In the genomic region with DNA sequence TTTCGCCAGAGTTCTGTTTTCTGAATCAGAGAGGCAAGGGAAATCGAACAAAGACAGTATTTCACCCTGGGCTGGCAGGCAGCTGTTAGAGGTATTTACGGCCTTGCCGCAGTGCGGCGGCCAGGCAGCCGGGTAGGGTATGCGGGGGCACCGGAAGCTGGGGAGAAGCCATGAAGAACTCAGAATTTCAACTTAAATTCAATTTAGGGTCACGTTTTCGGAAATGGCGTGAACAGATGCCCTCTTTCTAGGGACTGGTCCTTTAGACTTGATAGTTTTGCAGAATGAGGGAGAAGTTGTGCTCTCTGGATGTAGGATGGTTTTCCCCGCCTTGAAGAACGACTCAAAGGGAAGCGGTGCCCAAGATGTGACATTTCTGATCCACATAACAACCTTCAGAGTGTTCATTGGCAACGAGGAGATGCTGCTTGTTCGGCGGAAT, we compare ENCODE assay signal across 13 cellular contexts. TPM values are rescaled to one million over a fixed set of nuclear protein-coding genes. Genes with fewer than 3 reads are reported as not detected.
DNase-seq lines count a peak whose midpoint lies in the region; ATAC-seq and TF ChIP-seq lines count a peak whose summit lies in the region.
"Had no signal": no experiment of that assay in that cellular context is flagged by ENCODE, and none has a peak within 500 bp of the region (broad histone marks: within the 10 kb centered on the region; RNA-seq: fewer than 3 reads in every experiment).

No MANE protein-coding gene starts in this region.

- no peaks in the 10 kb centered on the region for H3K79me2 ChIP-seq in PC-9 (ENCODE audit: low read depth)

- peaks cover 20% of the 10 kb centered on the region; the same call in 1 of the 2 replicates for H3K27me3 ChIP-seq in PC-9 (ENCODE audit: insufficient read depth, low read depth)
- peaks cover 97% of the 10 kb centered on the region for H3K27me3 ChIP-seq in gastroesophageal sphincter
- H3K27me3 ChIP-seq in skeletal muscle tissue (ENCODE audit: control insufficient read depth in 3 of 3, insufficient read depth in 3 of 3, low read length in 3 of 3), result peaks cover 12 to 66% (median 14%) of the 10 kb centered on the region in 3 donors
- peaks cover 21 to 39% of the 10 kb centered on the region in 2 donors for H3K27me3 ChIP-seq in right atrium auricular region

- intact Hi-C loops in PC-9 (cut with micrococcal nuclease; ENCODE audit: unreplicated experiment), result no loop called here

- BruUV-seq in PC-9 (replicated peaks; lab: Mats Ljungman, UMichigan), result no TSS peak

- H2AFZ ChIP-seq in PC-9, result no peak overlapping the region

- TF ChIP-seq CTCF in PC-9 (conservative IDR thresholded peaks at IDR 0.05) (no peak), gastroesophageal sphincter (IDR thresholded peaks at IDR 0.05) (no peak), right atrium auricular region (IDR thresholded peaks at IDR 0.05) (no peak)

- no peaks in the 10 kb centered on the region for H3K9me2 ChIP-seq in PC-9 (ENCODE audit: insufficient read depth)

- POLR2A ChIA-PET in PC-9 (lab: Charles Lee; ENCODE audit: unreplicated experiment), result interaction anchor here (0.7 kb wide), 1 partner anchor 1192 kb away, joined by 5 read pairs; no protein-coding TSS in a partner anchor

- CTCF ChIA-PET in PC-9 (lab: Charles Lee), result interaction anchor here (1.4 kb wide), 1 partner anchor 515 kb away, joined by 11 read pairs; no protein-coding TSS in a partner anchor

- H3K27ac ChIP-seq in PC-9, result no peak overlapping the region
- H3K27ac ChIP-seq in gastroesophageal sphincter, result peak overlapping the region in 3 of 4 donors; percentile 50 to 59 (median 59)
- H3K27ac ChIP-seq in skeletal muscle tissue (ENCODE audit: low read depth, low read length), result peak overlapping the region; percentile 76
- H3K27ac ChIP-seq in right atrium auricular region, result no peak overlapping the region
- H3K27ac ChIP-seq: dorsolateral prefrontal cortex had no signal

- H3K4me3 ChIP-seq in PC-9 (no peak overlapping the region), gastroesophageal sphincter (peak overlapping the region in 1 of 2 donors; percentile 52), skeletal muscle tissue (ENCODE audit: low read length in 3 of 3) (peak overlapping the region; percentile 39 to 63 (median 45)), right atrium auricular region (no peak overlapping the region)

- H3K4me1 ChIP-seq in PC-9 (replicated peaks; ENCODE audit: insufficient read depth), result no peaks in the 10 kb centered on the region
- H3K4me1 ChIP-seq in gastroesophageal sphincter, result peaks cover 0 to 35% (median 15%) of the 10 kb centered on the region in 3 donors
- peaks cover 19 to 32% (median 28%) of the 10 kb centered on the region in 3 donors for H3K4me1 ChIP-seq in skeletal muscle tissue (ENCODE audit: control insufficient read depth in 3 of 3, insufficient read depth in 3 of 3, low read length in 3 of 3)
- peaks cover 0 to 27% of the 10 kb centered on the region in 2 donors for H3K4me1 ChIP-seq in right atrium auricular region

- H3K4me2 ChIP-seq in PC-9, result peak overlapping the region; percentile 1; the same call in 1 of the 2 replicates

- H3K36me3 ChIP-seq in PC-9 (ENCODE audit: low read depth) (no peaks in the 10 kb centered on the region), gastroesophageal sphincter (no peaks in the 10 kb centered on the region), skeletal muscle tissue (ENCODE audit: control insufficient read depth in 3 of 3, insufficient read depth in 3 of 3, low read length in 3 of 3) (no peaks in the 10 kb centered on the region), right atrium auricular region (no peaks in the 10 kb centered on the region)

- DNase-seq in COLO829 (ENCODE audit: low spot score), result peak; percentile 52
- DNase-seq in PC-9, result no peak
- DNase-seq in NCI-H1436 (lab: John Stamatoyannopoulos, UW), result no peak
- no peak for DNase-seq in right atrium auricular region (ENCODE audit: low spot score)
- DNase-seq: activated naive CD4-positive, alpha-beta T cell treated with anti-CD3 and anti-CD28 coated beads, Interleukin-2, amount 50 U/mL, for 16 hours; DMS53; dorsolateral prefrontal cortex; NCI-H510A; SIG-M5 had no signal

- TF ChIP-seq EP300 in gastroesophageal sphincter (IDR thresholded peaks at IDR 0.05), result no peak

- TF ChIP-seq POLR2A in gastroesophageal sphincter (IDR thresholded peaks at IDR 0.05), result no peak

- peak overlapping the region; percentile 30 to 61 (median 60) for H3K9ac ChIP-seq in skeletal muscle tissue (ENCODE audit: low read depth in 1 of 3, low read length in 3 of 3)

- H4K20me1 ChIP-seq in PC-9 (ENCODE audit: insufficient read depth), result no peaks in the 10 kb centered on the region

- WGBS in gastroesophageal sphincter (ENCODE audit: low coverage in 1 of 2), 2 donors, result 17 to 24% methylated on average over 8 to 16 of the region's 18 CpGs

- ATAC-seq in gastroesophageal sphincter (no peak), GM21723 (IDR thresholded peaks at IDR 0.05; ENCODE audit: unreplicated experiment) (no peak)
- ATAC-seq: activated CD4-positive, CD25-positive, alpha-beta regulatory T cell treated with anti-CD3 and anti-CD28 coated beads, Interleukin-2, amount 50 U/mL, for 24 hours had no signal

- H3K9me3 ChIP-seq in PC-9 (ENCODE audit: insufficient read depth, low read depth) (no peaks in the 10 kb centered on the region), gastroesophageal sphincter (no peaks in the 10 kb centered on the region), skeletal muscle tissue (ENCODE audit: control insufficient read depth in 3 of 3, low read length in 3 of 3) (no peaks in the 10 kb centered on the region), right atrium auricular region (no peaks in the 10 kb centered on the region)

- H3F3A ChIP-seq in PC-9 (ENCODE audit: insufficient read depth, low read depth), result no peaks in the 10 kb centered on the region

RNA-seq across cellular contexts. Expression of a gene that starts 9.7 kb away (rescaled TPM):
- total RNA-seq in PC-9 (2021), result 0.39 and 0.50 TPM in 2 replicates
- 1 to 10 TPM; 2.3 to 6.9 (median 3.4) TPM for total RNA-seq in gastroesophageal sphincter
- 18.8 TPM for total RNA-seq in skeletal muscle tissue
- total RNA-seq in right atrium auricular region, result 1 to 10 TPM in 1 of 2 donors, under 1 TPM in 1; 0.55 to 1.1 TPM
- total RNA-seq: dorsolateral prefrontal cortex had no signal

RNA-seq across cellular contexts. Expression of a gene that starts 12.2 kb away (rescaled TPM):
- total RNA-seq in PC-9 (2021) (not detected in 2 replicates), gastroesophageal sphincter (1 to 10 TPM in 2 of 4 donors, under 1 TPM in 1, not detected in 1; 0.69 to 3.6 (median 1.3) TPM), skeletal muscle tissue (1.0 TPM), right atrium auricular region (under 1 TPM in 1 of 2 donors, not detected in 1; 0.52 TPM)
- total RNA-seq: dorsolateral prefrontal cortex had no signal

RNA-seq across cellular contexts. Expression of a gene that starts 16.7 kb away (rescaled TPM):
- total RNA-seq in PC-9 (2021), result not detected in 2 replicates
- total RNA-seq in gastroesophageal sphincter, result 1 to 10 TPM in 2 of 4 donors, under 1 TPM in 2; 0.47 to 2.9 (median 1.2) TPM
- 5.7 TPM for total RNA-seq in skeletal muscle tissue
- under 1 TPM in 1 of 2 donors, not detected in 1; 0.44 TPM for total RNA-seq in right atrium auricular region

RNA-seq across cellular contexts. Expression of a gene that starts 17.9 kb away (rescaled TPM):
- not detected in 2 replicates for total RNA-seq in PC-9 (2021)
- total RNA-seq in gastroesophageal sphincter, result 1 to 10 TPM; 1.8 to 2.7 (median 2.2) TPM
- total RNA-seq in skeletal muscle tissue, result 4.2 TPM
- total RNA-seq in right atrium auricular region, result not detected

RNA-seq across cellular contexts. Expression of a gene that starts 22.6 kb away (rescaled TPM):
- not detected in 2 replicates for total RNA-seq in PC-9 (2021)
- total RNA-seq in gastroesophageal sphincter, result under 1 TPM in 3 of 4 donors, not detected in 1; 0.31 to 0.67 (median 0.52) TPM
- total RNA-seq in skeletal muscle tissue, result 0.52 TPM
- not detected for total RNA-seq in right atrium auricular region

Comparison
In these comparisons a context has a peak if more than half of its experiments do, and no peak if none do; other contexts are left out.
1. H3K27ac ChIP-seq: peak in gastroesophageal sphincter (3 of 4) and skeletal muscle tissue (single experiment); none in PC-9 (single experiment) and right atrium auricular region (0 of 2).
2. H3K4me3 ChIP-seq: peak in skeletal muscle tissue (3 of 3); none in PC-9 (single experiment) and right atrium auricular region (0 of 2).